Comparison of ENCODE assay signal across 29 cellular contexts in genomic region chr12:25463521-25463920, GRCh38.
"Had no signal": no experiment of that assay in that cellular context is flagged by ENCODE, and none has a peak within 500 bp of the region (broad histone marks: within the 10 kb centered on the region; RNA-seq: fewer than 3 reads in every experiment).

No MANE protein-coding gene starts in this region.

- H3K4me3 Mint-ChIP-seq: stimulated activated effector memory CD8-positive, alpha-beta T cell treated with anti-CD3 and anti-CD28 coated beads, Interleukin-12 subunit alpha, Interleukin-12 subunit beta, amount 100 ng/mL, for 72 hours; stimulated activated memory B cell treated with anti-CD40 and anti-IgM and Interleukin-4, amounts not matched to agents 10 μg/mL and 1 μg/mL and 100 μg/mL, for 72 hours; stimulated activated naive B cell treated with anti-CD40 and anti-IgM and Interleukin-4, amounts not matched to agents 10 μg/mL and 1 μg/mL and 100 μg/mL, for 72 hours; stimulated activated naive CD8-positive, alpha-beta T cell treated with anti-CD3 and anti-CD28 coated beads, Interleukin-15, amount 100 ng/mL, for 72 hours; stimulated activated naive CD8-positive, alpha-beta T cell treated with anti-CD3 and anti-CD28 coated beads, Interleukin-15, Interleukin-2, amounts not matched to agents 100 ng/mL and 50 ng/mL, for 24 hours; type B pancreatic cell had no signal

- ATAC-seq: stimulated activated effector memory CD8-positive, alpha-beta T cell treated with anti-CD3 and anti-CD28 coated beads, Interleukin-12 subunit alpha, Interleukin-12 subunit beta, amount 100 ng/mL, for 72 hours; stimulated activated memory B cell treated with anti-CD40 and anti-IgM and Interleukin-4, amounts not matched to agents 10 μg/mL and 1 μg/mL and 100 μg/mL, for 72 hours; stimulated activated naive B cell treated with anti-CD40 and anti-IgM and Interleukin-4, amounts not matched to agents 10 μg/mL and 1 μg/mL and 100 μg/mL, for 72 hours; stimulated activated naive CD8-positive, alpha-beta T cell treated with anti-CD3 and anti-CD28 coated beads, Interleukin-15, amount 100 ng/mL, for 72 hours; stimulated activated naive CD8-positive, alpha-beta T cell treated with anti-CD3 and anti-CD28 coated beads, Interleukin-15, Interleukin-2, amounts not matched to agents 100 U/mL and 50 U/mL, for 24 hours; upper lobe of right lung had no signal

- H3K36me3 Mint-ChIP-seq: stimulated activated effector memory CD8-positive, alpha-beta T cell treated with anti-CD3 and anti-CD28 coated beads, Interleukin-12 subunit alpha, Interleukin-12 subunit beta, amount 100 ng/mL, for 72 hours; stimulated activated memory B cell treated with anti-CD40 and anti-IgM and Interleukin-4, amounts not matched to agents 10 μg/mL and 1 μg/mL and 100 μg/mL, for 72 hours had no signal

- H3K27me3 ChIP-seq: stomach, suprapubic skin, testis, thyroid gland, tibial artery, tibial nerve, transverse colon, upper lobe of left lung, upper lobe of right lung, uterus, vagina had no signal

- H3K4me1 ChIP-seq: stomach, testis, thyroid gland, transverse colon, upper lobe of left lung, upper lobe of right lung, uterus, vagina had no signal

- H3K9me3 Mint-ChIP-seq: stimulated activated effector memory CD8-positive, alpha-beta T cell treated with anti-CD3 and anti-CD28 coated beads, Interleukin-12 subunit alpha, Interleukin-12 subunit beta, amount 100 ng/mL, for 72 hours; stimulated activated naive CD8-positive, alpha-beta T cell treated with anti-CD3 and anti-CD28 coated beads, Interleukin-15, Interleukin-2, amounts not matched to agents 100 ng/mL and 50 ng/mL, for 24 hours had no signal

- FAIRE-seq: urothelium cell line had no signal

- H3K9me3 ChIP-seq: stomach, suprapubic skin, testis, thoracic aorta, thyroid gland, tibial artery, transverse colon, upper lobe of left lung, upper lobe of right lung, uterus, vagina had no signal

- H3K27ac Mint-ChIP-seq: stimulated activated effector memory CD8-positive, alpha-beta T cell treated with anti-CD3 and anti-CD28 coated beads, Interleukin-12 subunit alpha, Interleukin-12 subunit beta, amount 100 ng/mL, for 72 hours; stimulated activated memory B cell treated with anti-CD40 and anti-IgM and Interleukin-4, amounts not matched to agents 10 μg/mL and 1 μg/mL and 100 μg/mL, for 72 hours; stimulated activated naive B cell treated with anti-CD40 and anti-IgM and Interleukin-4, amounts not matched to agents 10 μg/mL and 1 μg/mL and 100 μg/mL, for 72 hours; stimulated activated naive CD8-positive, alpha-beta T cell treated with anti-CD3 and anti-CD28 coated beads, Interleukin-15, Interleukin-2, amounts not matched to agents 100 ng/mL and 50 ng/mL, for 24 hours; type B pancreatic cell had no signal

- H3K4me1 Mint-ChIP-seq: stimulated activated effector memory CD8-positive, alpha-beta T cell treated with anti-CD3 and anti-CD28 coated beads, Interleukin-12 subunit alpha, Interleukin-12 subunit beta, amount 100 ng/mL, for 72 hours; stimulated activated naive CD8-positive, alpha-beta T cell treated with anti-CD3 and anti-CD28 coated beads, Interleukin-15, amount 100 ng/mL, for 72 hours had no signal

- H3K27ac ChIP-seq: stomach, suprapubic skin, testis, thoracic aorta, thyroid gland, tibial artery, tibial nerve, transverse colon, upper lobe of left lung, upper lobe of right lung, uterus, vagina had no signal

- H3K4me3 ChIP-seq: stomach, suprapubic skin, testis, thoracic aorta, thyroid gland, tibial artery, tibial nerve, transverse colon, upper lobe of left lung, upper lobe of right lung, uterus, vagina had no signal

- H3K36me3 ChIP-seq: stomach, suprapubic skin, thoracic aorta, thyroid gland, tibial artery, tibial nerve, transverse colon, upper lobe of left lung, upper lobe of right lung, uterus, vagina had no signal

- H3K27me3 Mint-ChIP-seq: stimulated activated memory B cell treated with anti-CD40 and anti-IgM and Interleukin-4, amounts not matched to agents 10 μg/mL and 1 μg/mL and 100 μg/mL, for 72 hours; stimulated activated naive B cell treated with anti-CD40 and anti-IgM and Interleukin-4, amounts not matched to agents 10 μg/mL and 1 μg/mL and 100 μg/mL, for 72 hours; stimulated activated naive CD8-positive, alpha-beta T cell treated with anti-CD3 and anti-CD28 coated beads, Interleukin-15, amount 100 ng/mL, for 72 hours; stimulated activated naive CD8-positive, alpha-beta T cell treated with anti-CD3 and anti-CD28 coated beads, Interleukin-15, Interleukin-2, amounts not matched to agents 100 ng/mL and 50 ng/mL, for 24 hours; type B pancreatic cell had no signal

- DNase-seq: stimulated activated CD4-positive, alpha-beta T cell treated with anti-CD3 and anti-CD28 coated beads, Interleukin-2, amount 100 ng/mL, for 48 hours; stimulated activated CD4-positive, alpha-beta T cell treated with anti-CD3 and anti-CD28 coated beads, Interleukin-4, amount 100 ng/mL, for 1 hour; stimulated activated CD4-positive, alpha-beta T cell treated with anti-CD3 and anti-CD28 coated beads, Interleukin-4, amount 100 ng/mL, for 24 hours; stimulated activated CD4-positive, alpha-beta T cell treated with anti-CD3 and anti-CD28 coated beads, Interleukin-4, amount 100 ng/mL, for 4 hours; stimulated activated CD8-positive, alpha-beta memory T cell treated with anti-CD3 and anti-CD28 coated beads, Interleukin-4, amount 100 ng/mL, for 48 hours; stimulated activated naive B cell treated with anti-CD40 and anti-IgM and Interleukin-4, amounts not matched to agents 10 μg/mL and 1 μg/mL and 100 μg/mL, for 72 hours; stimulated activated naive CD4-positive, alpha-beta T cell; stimulated activated naive CD4-positive, alpha-beta T cell treated with Interleukin-2 at 50 U/mL for 16 hours; stimulated activated naive CD8-positive, alpha-beta T cell treated with anti-CD3 and anti-CD28 coated beads, Interleukin-15, amount 100 ng/mL, for 72 hours; stimulated activated naive CD8-positive, alpha-beta T cell treated with anti-CD3 and anti-CD28 coated beads, Interleukin-15, Interleukin-2, amounts not matched to agents 100 U/mL and 50 U/mL, for 24 hours; stomach; substantia nigra; testis; thyroid gland; tibial artery; transverse colon; trophoblast cell; upper lobe of left lung; upper lobe of right lung; uterus had no signal
